Comparison of ENCODE assay signal across 22 cellular contexts in genomic region chr1:59161136-59161535, GRCh38.
DNase-seq lines count a peak whose midpoint lies in the region; ATAC-seq and TF ChIP-seq lines count a peak whose summit lies in the region.
"Had no signal": no experiment of that assay in that cellular context is flagged by ENCODE, and none has a peak within 500 bp of the region (broad histone marks: within the 10 kb centered on the region; RNA-seq: fewer than 3 reads in every experiment).

No MANE protein-coding gene starts in this region.

- H3K9me3 ChIP-seq in osteoblast (ENCODE audit: low read depth, low read length) (peaks cover 3% of the 10 kb centered on the region), vagina (no peaks in the 10 kb centered on the region), mammary epithelial cell (replicated peaks; ENCODE audit: insufficient read depth, low read length) (no peaks in the 10 kb centered on the region)
- H3K9me3 ChIP-seq: BE2C had no signal

- dilution Hi-C loops in mammary epithelial cell (cut with HindIII; ENCODE audit: low sequenced_read_pairs) = no loop called here

- no peaks in the 10 kb centered on the region for H3K27me3 ChIP-seq in osteoblast (ENCODE audit: insufficient read depth, low read length)
- no peaks in the 10 kb centered on the region for H3K27me3 ChIP-seq in vagina
- H3K27me3 ChIP-seq in mammary epithelial cell (ENCODE audit: insufficient read depth, low read length) = no peaks in the 10 kb centered on the region
- H3K27me3 ChIP-seq: BE2C; BLaER1 treated with 17β-estradiol and CSF1 and Interleukin-3, amounts not matched to agents 10 nM and 100 nM had no signal

- no peak for ATAC-seq in HG03565 (IDR thresholded peaks at IDR 0.05; ENCODE audit: unreplicated experiment)
- ATAC-seq: A549, GM12878 had no signal

- in situ Hi-C loops in mammary epithelial cell (cut with MboI; ENCODE audit: low sequenced_read_pairs in 2 of 2) = no loop called here

- DNase-seq in coronary artery (ENCODE audit: low spot score) (no peak), osteoblast (ENCODE audit: insufficient read length, low spot score, missing footprints) (no peak), vagina (ENCODE audit: extremely low spot score in 2 of 2) (no peak), NCI-H2227 treated with DMSO at 0.1 percent for 48 hours (lab: John Stamatoyannopoulos, UW) (no peak), mammary epithelial cell (no peak)
- DNase-seq: 8988T; ACHN; AML-193; BE2C; CD4-positive, alpha-beta T cell; CD8-positive, alpha-beta memory T cell; DMS 273 treated with DMSO at 0.1 percent for 48 hours; DMS79; EL; GDM1; GM23248; H7; HCEC 1CT had no signal

- H3K4me1 ChIP-seq in osteoblast (ENCODE audit: insufficient read depth, low read length) (peaks cover 23% of the 10 kb centered on the region), vagina (peaks cover 12% of the 10 kb centered on the region), mammary epithelial cell (ENCODE audit: insufficient read depth, low read length) (peaks cover 3% of the 10 kb centered on the region)
- H3K4me1 ChIP-seq: BE2C had no signal

- no TSS peak for BruUV-seq in mammary epithelial cell (replicated peaks; lab: Mats Ljungman, UMichigan)

- intact Hi-C loops in vagina (cut with DNase I) (no loop called here), mammary epithelial cell (cut with micrococcal nuclease) (no loop called here)

- H4K20me1 ChIP-seq in osteoblast (ENCODE audit: insufficient read depth, low read length) = no peaks in the 10 kb centered on the region
- no peaks in the 10 kb centered on the region for H4K20me1 ChIP-seq in mammary epithelial cell (ENCODE audit: insufficient read depth, low read length)
- H4K20me1 ChIP-seq: BLaER1 treated with 17β-estradiol and CSF1 and Interleukin-3, amounts not matched to agents 10 nM and 100 nM had no signal

- H3K27ac ChIP-seq in coronary artery = peak overlapping the region; percentile 63 to 76
- no peak overlapping the region for H3K27ac ChIP-seq in osteoblast (ENCODE audit: low read depth, low read length)
- H3K27ac ChIP-seq in vagina = peak overlapping the region; percentile 17
- no peak overlapping the region for H3K27ac ChIP-seq in mammary epithelial cell (ENCODE audit: insufficient read depth, low read depth, low read length)
- H3K27ac ChIP-seq: BLaER1 treated with 17β-estradiol and CSF1 and Interleukin-3, amounts not matched to agents 10 nM and 100 nM; GM23248 had no signal

- H3K4me2 ChIP-seq in osteoblast (ENCODE audit: insufficient read depth, low read length) = no peak overlapping the region
- H3K4me2 ChIP-seq in mammary epithelial cell (ENCODE audit: insufficient read depth, low read depth, low read length) = no peak overlapping the region
- H3K4me2 ChIP-seq: A549; BLaER1 treated with 17β-estradiol and CSF1 and Interleukin-3, amounts not matched to agents 10 nM and 100 nM had no signal

- H3K36me3 ChIP-seq in osteoblast (ENCODE audit: insufficient read depth, low read length) (no peaks in the 10 kb centered on the region), vagina (no peaks in the 10 kb centered on the region), mammary epithelial cell (ENCODE audit: insufficient read depth, low read length) (no peaks in the 10 kb centered on the region)
- H3K36me3 ChIP-seq: BE2C; BLaER1 treated with 17β-estradiol and CSF1 and Interleukin-3, amounts not matched to agents 10 nM and 100 nM had no signal

- CTCF ChIA-PET in mammary epithelial cell (lab: Charles Lee; ENCODE audit: low non-redundant PET) = no interaction called here

- TF ChIP-seq CTCF in coronary artery (IDR thresholded peaks at IDR 0.05) (no peak), osteoblast (IDR thresholded peaks at IDR 0.05; ENCODE audit: extremely low read depth, low read depth, low read length) (no peak), vagina (IDR thresholded peaks at IDR 0.05) (no peak), mammary epithelial cell (conservative IDR thresholded peaks at IDR 0.05 in 1 of 2, IDR thresholded peaks at IDR 0.05 in 1 of 2; ENCODE audit: extremely low read depth in 1 of 2, insufficient read depth in 1 of 2, low read depth in 1 of 2, low read length in 2 of 2) (no peak)

- peak overlapping the region; percentile 40 for H2AFZ ChIP-seq in osteoblast (ENCODE audit: low read length)
- no peak overlapping the region for H2AFZ ChIP-seq in mammary epithelial cell (ENCODE audit: low read depth, low read length)
- H2AFZ ChIP-seq: GM23248 had no signal

- H3K79me2 ChIP-seq in osteoblast (ENCODE audit: insufficient read depth, low read length) (no peaks in the 10 kb centered on the region), mammary epithelial cell (ENCODE audit: insufficient read depth, low read length) (no peaks in the 10 kb centered on the region)

- TF ChIP-seq POLR2A in vagina (IDR thresholded peaks at IDR 0.05) = no peak

- H3K9ac ChIP-seq in mammary epithelial cell (ENCODE audit: insufficient read depth, low read length) = no peak overlapping the region
- H3K9ac ChIP-seq: BLaER1 treated with 17β-estradiol and CSF1 and Interleukin-3, amounts not matched to agents 10 nM and 100 nM; GM23248 had no signal

- H3K4me3 ChIP-seq in coronary artery (no peak overlapping the region), osteoblast (ENCODE audit: insufficient read depth, low read length) (no peak overlapping the region), vagina (no peak overlapping the region), mammary epithelial cell (replicated peaks in 1 of 3; ENCODE audit: insufficient read depth in 1 of 3, low read depth in 2 of 3, low read length in 3 of 3) (no peak overlapping the region)
- H3K4me3 ChIP-seq: A549; BLaER1 treated with 17β-estradiol and CSF1 and Interleukin-3, amounts not matched to agents 10 nM and 100 nM; GM12878; GM23248 had no signal

Comparison
In these comparisons a context has a peak if more than half of its experiments do, and no peak if none do; other contexts are left out.
1. H3K27ac ChIP-seq: peak in coronary artery (2 of 2) and vagina (single experiment); none in osteoblast (single experiment) and mammary epithelial cell (single experiment).